8 cellular contexts compared by ENCODE assay signal in the genomic region with DNA sequence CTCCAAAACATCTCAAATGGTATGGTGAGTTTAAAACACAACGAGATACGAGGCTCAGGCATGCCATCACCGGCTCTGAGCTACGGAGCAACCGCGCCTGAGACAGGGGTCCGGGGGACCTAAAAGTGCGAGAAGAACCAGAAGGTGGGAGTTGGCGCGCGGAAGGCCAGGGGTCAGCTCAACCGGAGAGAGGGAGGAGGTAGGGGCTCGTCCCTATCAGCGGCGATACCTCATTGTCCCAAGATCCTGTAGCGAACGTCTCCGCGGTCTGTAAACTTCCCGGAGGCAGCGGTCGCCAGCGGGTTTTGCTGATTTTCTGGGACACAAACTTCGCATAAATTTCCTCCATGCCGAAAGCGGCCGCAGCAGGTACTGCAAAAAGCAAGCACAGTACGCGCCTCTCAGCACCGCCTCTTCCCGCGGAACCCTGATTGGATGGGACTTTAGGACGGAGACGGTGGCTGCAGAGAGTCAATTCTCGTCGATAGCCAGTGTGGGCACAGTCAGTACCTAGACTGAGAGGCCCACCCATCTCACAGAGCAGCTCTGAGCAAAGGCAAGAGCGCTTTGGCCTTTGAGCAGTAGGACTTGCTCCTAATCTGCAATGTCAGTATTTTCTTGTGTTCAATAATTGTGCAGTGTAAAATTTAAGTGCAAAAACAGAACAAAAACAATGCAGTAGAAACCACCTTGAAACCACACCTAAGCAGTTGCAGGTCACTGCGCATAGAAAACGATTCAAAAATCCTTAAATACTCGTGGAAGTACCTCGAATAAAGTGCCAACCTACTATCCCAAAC. TPM values are rescaled to one million over a fixed set of nuclear protein-coding genes. Genes with fewer than 3 reads are reported as not detected.
DNase-seq lines count a peak whose midpoint lies in the region; ATAC-seq and TF ChIP-seq lines count a peak whose summit lies in the region.

A gene with protein sequence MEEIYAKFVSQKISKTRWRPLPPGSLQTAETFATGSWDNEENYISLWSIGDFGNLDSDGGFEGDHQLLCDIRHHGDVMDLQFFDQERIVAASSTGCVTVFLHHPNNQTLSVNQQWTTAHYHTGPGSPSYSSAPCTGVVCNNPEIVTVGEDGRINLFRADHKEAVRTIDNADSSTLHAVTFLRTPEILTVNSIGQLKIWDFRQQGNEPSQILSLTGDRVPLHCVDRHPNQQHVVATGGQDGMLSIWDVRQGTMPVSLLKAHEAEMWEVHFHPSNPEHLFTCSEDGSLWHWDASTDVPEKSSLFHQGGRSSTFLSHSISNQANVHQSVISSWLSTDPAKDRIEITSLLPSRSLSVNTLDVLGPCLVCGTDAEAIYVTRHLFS (minus strand): TSS at position 383 of the 800 bp plus-strand sequence. CDS start 34 bp downstream, at position 349.

- peaks cover 45% of the 10 kb centered on the region for H3K4me1 ChIP-seq in DND-41 (ENCODE audit: insufficient read depth, low read length)

- H2AFZ ChIP-seq in DND-41 (ENCODE audit: low read depth, low read length) = peak within 1 kb of the TSS; percentile 94

- no peaks in the 10 kb centered on the region for H3K27me3 Mint-ChIP-seq in activated T-helper 1 cell treated with anti-CD3 and anti-CD28 coated beads, Interleukin-12 subunit alpha, Interleukin-12 subunit beta, Interleukin-2, Interleukin-4 antibody, amounts not matched to agents 30 ng/mL and 10 ng/mL and 1 ng/mL, durations not matched to agents 14 hours and 24 hours and 36 hours (ENCODE audit: insufficient read depth)
- no peaks in the 10 kb centered on the region for H3K27me3 Mint-ChIP-seq in natural killer cell treated with Interleukin-12 subunit alpha and Interleukin-12 subunit beta and Interleukin-15 and Interleukin-18, amount 100 ng/mL, for 72 hours

- DNase-seq in DND-41 (peak; percentile 97), RKO (ENCODE audit: low spot score) (peak; percentile 96), fibroblast of mammary gland (ENCODE audit: low read depth) (peak; percentile 95)
- DNase-seq in activated T-helper 1 cell treated with anti-CD3 and anti-CD28 coated beads, Interleukin-12 subunit alpha, Interleukin-12 subunit beta, Interleukin-2, Interleukin-4 antibody, amounts not matched to agents 30 ng/mL and 10 ng/mL and 1 ng/mL, durations not matched to agents 14 hours and 24 hours and 36 hours (ENCODE audit: low spot score) = peak; percentile 90
- peak; percentile 89 for DNase-seq in natural killer cell treated with Interleukin-12 subunit alpha and Interleukin-12 subunit beta and Interleukin-15 and Interleukin-18, amount 100 ng/mL, for 72 hours (ENCODE audit: low spot score)
- DNase-seq in stimulated activated naive CD8-positive, alpha-beta T cell treated with anti-CD3 and anti-CD28 coated beads, Interleukin-15, Interleukin-2, amounts not matched to agents 100 U/mL and 50 U/mL, for 24 hours = peak; percentile 93

- H3K9me3 ChIP-seq in DND-41 (ENCODE audit: insufficient read depth, low read length, severe bottlenecking) = no peaks in the 10 kb centered on the region
- H3K9me3 ChIP-seq in KOPT-K1 (ENCODE audit: insufficient read depth, low read length, poor library complexity, severe bottlenecking) = no peaks in the 10 kb centered on the region

- peaks cover 54% of the 10 kb centered on the region for H3K79me2 ChIP-seq in DND-41 (ENCODE audit: insufficient read depth, low read length)

- H3K36me3 ChIP-seq in DND-41 (ENCODE audit: insufficient read depth, low read length) (peaks cover 34% of the 10 kb centered on the region), KOPT-K1 (ENCODE audit: insufficient read depth, low read length) (peaks cover 25% of the 10 kb centered on the region)

- peak within 1 kb of the TSS; percentile 57 to 68 for H3K4me3 ChIP-seq in DND-41 (ENCODE audit: low read depth in 1 of 2, low read length in 2 of 2)
- peak within 1 kb of the TSS; percentile 99 for H3K4me3 ChIP-seq in fibroblast of mammary gland (ENCODE audit: control insufficient read depth, low read depth, low read length)

- peaks cover 11% of the 10 kb centered on the region for H3K36me3 Mint-ChIP-seq in activated T-helper 1 cell treated with anti-CD3 and anti-CD28 coated beads, Interleukin-12 subunit alpha, Interleukin-12 subunit beta, Interleukin-2, Interleukin-4 antibody, amounts not matched to agents 30 ng/mL and 10 ng/mL and 1 ng/mL, durations not matched to agents 14 hours and 24 hours and 36 hours (ENCODE audit: low read depth)
- peaks cover 5% of the 10 kb centered on the region for H3K36me3 Mint-ChIP-seq in natural killer cell treated with Interleukin-12 subunit alpha and Interleukin-12 subunit beta and Interleukin-15 and Interleukin-18, amount 100 ng/mL, for 72 hours

- peak within 1 kb of the TSS; percentile 99 for H3K4me3 Mint-ChIP-seq in activated T-helper 1 cell treated with anti-CD3 and anti-CD28 coated beads, Interleukin-12 subunit alpha, Interleukin-12 subunit beta, Interleukin-2, Interleukin-4 antibody, amounts not matched to agents 30 ng/mL and 10 ng/mL and 1 ng/mL, durations not matched to agents 14 hours and 24 hours and 36 hours
- H3K4me3 Mint-ChIP-seq in natural killer cell treated with Interleukin-12 subunit alpha and Interleukin-12 subunit beta and Interleukin-15 and Interleukin-18, amount 100 ng/mL, for 72 hours = peak within 1 kb of the TSS; percentile 98

- ATAC-seq in DND-41 (ENCODE audit: insufficient read depth, low read depth) = peak; percentile 78
- ATAC-seq in GM21723 (IDR thresholded peaks at IDR 0.05; ENCODE audit: unreplicated experiment) = peak; percentile 54
- peak; percentile 71 to 79 for ATAC-seq in natural killer cell treated with Interleukin-12 subunit alpha and Interleukin-12 subunit beta and Interleukin-15 and Interleukin-18, amount 100 ng/mL, for 72 hours
- ATAC-seq in stimulated activated naive CD8-positive, alpha-beta T cell treated with anti-CD3 and anti-CD28 coated beads, Interleukin-15, Interleukin-2, amounts not matched to agents 100 U/mL and 50 U/mL, for 24 hours = peak; percentile 71

- H3K27ac ChIP-seq in DND-41 (ENCODE audit: low read length) = peak within 1 kb of the TSS; percentile 84
- peak within 1 kb of the TSS; percentile 73 for H3K27ac ChIP-seq in KOPT-K1 (ENCODE audit: low read depth, low read length, poor library complexity, severe bottlenecking)

- H3K9ac ChIP-seq in DND-41 (ENCODE audit: low read depth, low read length) = peak within 1 kb of the TSS; percentile 72

- H3K27me3 ChIP-seq in DND-41 (ENCODE audit: insufficient read depth, low read length, poor library complexity) = no peaks in the 10 kb centered on the region

- TF ChIP-seq CTCF in DND-41 (IDR thresholded peaks at IDR 0.05; ENCODE audit: borderline replicate concordance, extremely low read depth, low read length, poor library complexity, severe bottlenecking) (peak; percentile 65), fibroblast of mammary gland (conservative IDR thresholded peaks at IDR 0.05; ENCODE audit: control insufficient read depth, insufficient read depth, low read depth, low read length) (peak; percentile 43)

- peaks cover 31% of the 10 kb centered on the region for H3K4me1 Mint-ChIP-seq in activated T-helper 1 cell treated with anti-CD3 and anti-CD28 coated beads, Interleukin-12 subunit alpha, Interleukin-12 subunit beta, Interleukin-2, Interleukin-4 antibody, amounts not matched to agents 30 ng/mL and 10 ng/mL and 1 ng/mL, durations not matched to agents 14 hours and 24 hours and 36 hours (ENCODE audit: low read depth)
- H3K4me1 Mint-ChIP-seq in natural killer cell treated with Interleukin-12 subunit alpha and Interleukin-12 subunit beta and Interleukin-15 and Interleukin-18, amount 100 ng/mL, for 72 hours (ENCODE audit: low read depth in 2 of 2) = peaks cover 18 to 21% of the 10 kb centered on the region in 2 donors

- H3K4me2 ChIP-seq in DND-41 (ENCODE audit: insufficient read depth, low read length) = peak within 1 kb of the TSS; percentile 81

- peaks cover 7% of the 10 kb centered on the region for H4K20me1 ChIP-seq in DND-41 (ENCODE audit: insufficient read depth, low read length)

- intact Hi-C loops in activated T-helper 1 cell treated with anti-CD3 and anti-CD28 coated beads, Interleukin-12 subunit alpha, Interleukin-12 subunit beta, Interleukin-2, Interleukin-4 antibody, amounts not matched to agents 30 ng/mL and 10 ng/mL and 1 ng/mL, durations not matched to agents 14 hours and 24 hours and 36 hours (cut with micrococcal nuclease) = loop anchor here (1.0 to 5.0 kb wide), 8 partner anchors 23 to 1706 kb away; a partner anchor contains a TSS

- peak within 1 kb of the TSS; percentile 87 for H3K27ac Mint-ChIP-seq in activated T-helper 1 cell treated with anti-CD3 and anti-CD28 coated beads, Interleukin-12 subunit alpha, Interleukin-12 subunit beta, Interleukin-2, Interleukin-4 antibody, amounts not matched to agents 30 ng/mL and 10 ng/mL and 1 ng/mL, durations not matched to agents 14 hours and 24 hours and 36 hours
- peak within 1 kb of the TSS; percentile 81 to 94 for H3K27ac Mint-ChIP-seq in natural killer cell treated with Interleukin-12 subunit alpha and Interleukin-12 subunit beta and Interleukin-15 and Interleukin-18, amount 100 ng/mL, for 72 hours

- H3K9me3 Mint-ChIP-seq in activated T-helper 1 cell treated with anti-CD3 and anti-CD28 coated beads, Interleukin-12 subunit alpha, Interleukin-12 subunit beta, Interleukin-2, Interleukin-4 antibody, amounts not matched to agents 30 ng/mL and 10 ng/mL and 1 ng/mL, durations not matched to agents 14 hours and 24 hours and 36 hours = no peaks in the 10 kb centered on the region
- H3K9me3 Mint-ChIP-seq in natural killer cell treated with Interleukin-12 subunit alpha and Interleukin-12 subunit beta and Interleukin-15 and Interleukin-18, amount 100 ng/mL, for 72 hours = no peaks in the 10 kb centered on the region

RNA-seq across cellular contexts. Expression of the gene that starts here (rescaled TPM):
- 81.3 and 90.5 TPM in 2 replicates for total RNA-seq in activated T-helper 1 cell treated with anti-CD3 and anti-CD28 coated beads, Interleukin-12 subunit alpha, Interleukin-12 subunit beta, Interleukin-2, Interleukin-4 antibody, amounts not matched to agents 30 ng/mL and 10 ng/mL and 1 ng/mL, durations not matched to agents 14 hours and 24 hours and 36 hours
- 10 to 100 TPM; 53.3 to 73.2 TPM for total RNA-seq in natural killer cell treated with Interleukin-12 subunit alpha and Interleukin-12 subunit beta and Interleukin-15 and Interleukin-18, amount 100 ng/mL, for 72 hours

Comparison
In these comparisons a context has a peak if more than half of its experiments do, and no peak if none do; other contexts are left out.
1. Peak in every context shown above with its lines: DNase-seq, ATAC-seq, H3K4me3 ChIP-seq and H3K27ac ChIP-seq.